Comparison of ENCODE assay signal across 13 cellular contexts in the genomic region with DNA sequence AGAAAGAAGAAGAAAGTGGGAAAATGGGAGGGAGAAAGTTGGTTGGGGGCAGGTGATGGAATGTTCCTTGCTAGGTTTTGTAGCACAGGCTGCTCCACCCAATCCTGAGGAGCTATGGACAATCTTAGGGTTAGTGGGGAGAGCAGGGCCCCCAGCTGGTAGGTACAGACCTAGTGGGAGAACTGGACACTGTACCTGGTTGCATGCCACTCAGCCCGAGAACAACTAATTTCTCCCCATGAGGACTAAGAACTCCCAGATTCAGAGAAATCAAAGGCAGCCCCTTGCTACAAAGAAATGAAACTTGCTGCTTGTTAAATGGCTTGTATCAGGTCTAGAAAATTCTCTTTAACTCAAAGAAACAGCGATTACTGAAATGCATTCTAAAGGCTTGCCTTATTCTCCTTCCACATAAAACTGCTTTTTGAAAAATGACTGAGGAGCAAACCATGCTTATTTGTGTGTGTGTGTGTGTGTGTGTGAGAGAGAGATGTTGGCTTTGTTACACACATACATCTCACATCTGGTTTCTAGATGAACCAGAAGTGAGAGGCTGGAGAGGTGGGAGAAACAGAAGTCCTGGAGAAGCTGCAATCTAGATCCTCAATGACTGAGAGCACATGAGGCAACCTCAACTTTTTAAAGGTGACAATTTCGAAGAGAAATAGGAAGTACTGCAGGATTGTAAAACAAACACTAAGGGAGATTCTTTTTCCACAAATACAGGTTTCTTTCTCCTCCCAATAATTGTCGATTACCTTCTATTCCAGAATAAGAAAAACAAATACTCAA. TPM values are rescaled to one million over a fixed set of nuclear protein-coding genes. Genes with fewer than 3 reads are reported as not detected.
DNase-seq lines count a peak whose midpoint lies in the region; ATAC-seq and TF ChIP-seq lines count a peak whose summit lies in the region.
"Had no signal": no experiment of that assay in that cellular context is flagged by ENCODE, and none has a peak within 500 bp of the region (broad histone marks: within the 10 kb centered on the region; RNA-seq: fewer than 3 reads in every experiment).

No MANE protein-coding gene starts in this region.

- H4K20me1 ChIP-seq in Loucy (ENCODE audit: insufficient read depth, low read length, poor library complexity, severe bottlenecking), result no peaks in the 10 kb centered on the region

- no peak for DNase-seq in activated CD4-positive, alpha-beta T cell treated with anti-CD3 and anti-CD28 coated beads for 36 hours
- no peak for DNase-seq in activated CD4-positive, alpha-beta T cell treated with anti-CD3 and anti-CD28 coated beads for 1 hour
- no peak for DNase-seq in activated naive CD4-positive, alpha-beta T cell treated with anti-CD3 and anti-CD28 coated beads, Interleukin-2, amount 50 U/mL, for 72 hours (ENCODE audit: low spot score in 2 of 2)
- DNase-seq in spleen, result no peak
- no peak for DNase-seq in ACHN
- DNase-seq in head of caudate nucleus, result no peak
- DNase-seq: DMS79 treated with DMSO at 0.1 percent for 48 hours, endodermal cell, PC-3, tibial artery had no signal

- H3K27ac Mint-ChIP-seq in activated CD4-positive, alpha-beta T cell treated with anti-CD3 and anti-CD28 coated beads for 36 hours, result peak overlapping the region; percentile 86
- H3K27ac Mint-ChIP-seq in activated naive CD4-positive, alpha-beta T cell treated with anti-CD3 and anti-CD28 coated beads, Interleukin-2, amount 50 U/mL, for 72 hours, result peak overlapping the region; percentile 83 to 89
- H3K27ac Mint-ChIP-seq: endodermal cell had no signal

- TF ChIP-seq CTCF in Loucy (conservative IDR thresholded peaks at IDR 0.05; ENCODE audit: low read length), result no peak
- no peak for TF ChIP-seq CTCF in spleen (IDR thresholded peaks at IDR 0.05 in 8 of 11, conservative IDR thresholded peaks at IDR 0.05 in 3 of 11)

- peaks cover 96% of the 10 kb centered on the region for H3K4me1 ChIP-seq in Loucy (ENCODE audit: insufficient read depth, low read length, poor library complexity, severe bottlenecking)
- H3K4me1 ChIP-seq in spleen, result peaks cover 22 to 97% (median 73%) of the 10 kb centered on the region in 6 donors
- H3K4me1 ChIP-seq: tibial artery had no signal

- H3K9me2 ChIP-seq in Loucy (replicated peaks; ENCODE audit: low read depth, low read length), result no peaks in the 10 kb centered on the region

- H3K4me3 ChIP-seq in Loucy (ENCODE audit: low read length, poor library complexity, severe bottlenecking), result peak overlapping the region; percentile 89
- peak overlapping the region in 1 of 8 donors; percentile 34 for H3K4me3 ChIP-seq in spleen
- H3K4me3 ChIP-seq: skin epidermis, tibial artery had no signal

- H2AFZ ChIP-seq in Loucy (ENCODE audit: low read length), result no peak overlapping the region

- POLR2A ChIA-PET in activated CD4-positive, alpha-beta T cell treated with anti-CD3 and anti-CD28 coated beads for 36 hours (lab: Charles Lee), result no interaction called here

- in situ Hi-C loops in ACHN (cut with HindIII; ENCODE audit: low pct_ligation_motif_present, low pct_unique_long_range_greater_than_20kb, low sequenced_read_pairs), result no loop called here

- 54 to 67% (median 62%) methylated on average over 4 of the region's 4 CpGs for WGBS in spleen, 5 donors

- peak overlapping the region in 7 of 8 donors; percentile 36 to 88 (median 55) for H3K27ac ChIP-seq in spleen
- H3K27ac ChIP-seq: tibial artery had no signal

- peaks cover 94% of the 10 kb centered on the region for H3K4me1 Mint-ChIP-seq in activated CD4-positive, alpha-beta T cell treated with anti-CD3 and anti-CD28 coated beads for 36 hours
- H3K4me1 Mint-ChIP-seq: endodermal cell had no signal

- peaks cover 11% of the 10 kb centered on the region for H3K36me3 Mint-ChIP-seq in activated CD4-positive, alpha-beta T cell treated with anti-CD3 and anti-CD28 coated beads for 36 hours (ENCODE audit: low read depth)
- H3K36me3 Mint-ChIP-seq in activated naive CD4-positive, alpha-beta T cell treated with anti-CD3 and anti-CD28 coated beads, Interleukin-2, amount 50 U/mL, for 72 hours, result peaks cover 0 to 7% of the 10 kb centered on the region in 2 donors

- H3K9me3 ChIP-seq in Loucy (ENCODE audit: insufficient read depth, low read depth, low read length) (no peaks in the 10 kb centered on the region), spleen (no peaks in the 10 kb centered on the region)
- H3K9me3 ChIP-seq: tibial artery had no signal

- peak overlapping the region; percentile 59 for H3K4me3 Mint-ChIP-seq in activated CD4-positive, alpha-beta T cell treated with anti-CD3 and anti-CD28 coated beads for 36 hours
- H3K4me3 Mint-ChIP-seq: endodermal cell had no signal

- ATAC-seq in activated CD4-positive, alpha-beta T cell treated with anti-CD3 and anti-CD28 coated beads for 36 hours, result no peak
- ATAC-seq in activated naive CD4-positive, alpha-beta T cell treated with anti-CD3 and anti-CD28 coated beads, Interleukin-2, amount 50 U/mL, for 72 hours, result no peak
- no peak for ATAC-seq in GM21619 (IDR thresholded peaks at IDR 0.05; ENCODE audit: unreplicated experiment)
- ATAC-seq: PC-3 had no signal

- H3K27me3 Mint-ChIP-seq in activated CD4-positive, alpha-beta T cell treated with anti-CD3 and anti-CD28 coated beads for 36 hours, result no peaks in the 10 kb centered on the region

- TF ChIP-seq POLR2A in spleen (IDR thresholded peaks at IDR 0.05), result no peak

- peaks cover 12% of the 10 kb centered on the region for H3F3A ChIP-seq in Loucy (ENCODE audit: low read depth)

- no peaks in the 10 kb centered on the region for H3K9me3 Mint-ChIP-seq in activated CD4-positive, alpha-beta T cell treated with anti-CD3 and anti-CD28 coated beads for 36 hours (ENCODE audit: low read depth)
- no peaks in the 10 kb centered on the region for H3K9me3 Mint-ChIP-seq in activated naive CD4-positive, alpha-beta T cell treated with anti-CD3 and anti-CD28 coated beads, Interleukin-2, amount 50 U/mL, for 72 hours
- H3K9me3 Mint-ChIP-seq: endodermal cell had no signal

- CTCF ChIA-PET in activated CD4-positive, alpha-beta T cell treated with anti-CD3 and anti-CD28 coated beads for 36 hours (lab: Charles Lee), result interaction anchor here (1.0 to 4.9 kb wide), 12 partner anchors 10 to 118 kb away, joined by 3 to 22 read pairs (median 4); no protein-coding TSS in a partner anchor

- H3K79me2 ChIP-seq in Loucy (ENCODE audit: insufficient read depth, low read length), result peaks cover 93% of the 10 kb centered on the region

- intact Hi-C loops in activated CD4-positive, alpha-beta T cell treated with anti-CD3 and anti-CD28 coated beads for 36 hours (cut with DNase I, micrococcal nuclease), result loop anchor here in 1 of 2 experiments (5.0 to 10.0 kb wide), 2 partner anchors 198 to 1644 kb away; a partner anchor contains a TSS
- intact Hi-C loops in spleen (cut with DNase I; ENCODE audit: low total_unique reads), result no loop called here
- intact Hi-C loops in head of caudate nucleus (cut with DNase I), result no loop called here

- peak overlapping the region; percentile 94 for H3K4me2 ChIP-seq in Loucy (ENCODE audit: low read depth, low read length, poor library complexity, severe bottlenecking)

- H3K36me3 ChIP-seq in Loucy (ENCODE audit: insufficient read depth, low read length) (no peaks in the 10 kb centered on the region), spleen (peaks cover 0 to 20% (median 0%) of the 10 kb centered on the region in 6 donors)
- H3K36me3 ChIP-seq: tibial artery had no signal

- H3K27me3 ChIP-seq in Loucy (ENCODE audit: insufficient read depth, low read length, poor library complexity, severe bottlenecking) (no peaks in the 10 kb centered on the region), spleen (replicated peaks in 1 of 7) (no peaks in the 10 kb centered on the region)

- peak overlapping the region; percentile 90 for H3K9ac ChIP-seq in Loucy (ENCODE audit: low read depth, low read length, poor library complexity, severe bottlenecking)

RNA-seq across cellular contexts. Expression of a gene that starts 28.9 kb away (rescaled TPM):
- total RNA-seq in activated CD4-positive, alpha-beta T cell treated with anti-CD3 and anti-CD28 coated beads for 36 hours, result 100 to 1,000 TPM; 109 to 171 TPM
- total RNA-seq in activated naive CD4-positive, alpha-beta T cell treated with anti-CD3 and anti-CD28 coated beads, Interleukin-2, amount 50 U/mL, for 72 hours, result 100 to 1,000 TPM; 161 to 168 TPM
- total RNA-seq in spleen, result 100 to 1,000 TPM; 178 to 287 (median 228) TPM
- 10 to 100 TPM; 21.0 to 26.3 (median 23.3) TPM for polyA plus RNA-seq in spleen
- total RNA-seq: endodermal cell had no signal
